2 cellular contexts compared by ENCODE assay signal in the genomic region with DNA sequence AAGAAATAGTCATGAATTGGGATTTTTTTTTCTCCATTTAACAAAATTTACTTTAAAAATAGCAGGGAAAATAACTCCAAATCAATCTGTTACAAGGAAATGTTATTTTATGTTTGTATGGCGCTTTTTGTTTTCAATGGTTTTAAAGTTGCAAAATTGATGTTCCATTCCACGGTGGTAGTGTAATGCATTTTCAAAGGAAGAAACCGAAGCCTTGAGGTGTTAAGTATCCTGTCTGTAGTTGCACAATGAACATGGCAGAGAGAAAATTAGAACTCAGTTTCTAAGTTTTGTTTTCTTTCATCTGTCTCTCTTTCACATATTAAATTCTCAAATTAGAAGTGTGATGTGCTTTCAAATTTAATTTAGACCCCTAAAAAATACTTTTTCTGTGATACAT.
TF ChIP-seq lines count a peak whose summit lies in the region.

No MANE protein-coding gene starts in this region.

TF ChIP-seq in SK-N-SH, 30 proteins besides CTCF, POLR2A, EP300 and RAD21:
- no peak for TF ChIP-seq NRF1 (IDR thresholded peaks at IDR 0.05; ENCODE audit: low read depth, low read length)
- no peak for TF ChIP-seq YY1 (IDR thresholded peaks at IDR 0.05; ENCODE audit: low read depth)
- TF ChIP-seq TAF1 (IDR thresholded peaks at IDR 0.05; ENCODE audit: borderline replicate concordance, low read depth, low read length), result no peak
- no peak for TF ChIP-seq TCF12 (IDR thresholded peaks at IDR 0.05)

TF ChIP-seq in SK-N-SH treated with all-trans-retinoic acid at 6 μM for 48 hours, 23 proteins besides CTCF, POLR2A, EP300 and RAD21 (continued from another document):
- TF ChIP-seq, protein P1, sequence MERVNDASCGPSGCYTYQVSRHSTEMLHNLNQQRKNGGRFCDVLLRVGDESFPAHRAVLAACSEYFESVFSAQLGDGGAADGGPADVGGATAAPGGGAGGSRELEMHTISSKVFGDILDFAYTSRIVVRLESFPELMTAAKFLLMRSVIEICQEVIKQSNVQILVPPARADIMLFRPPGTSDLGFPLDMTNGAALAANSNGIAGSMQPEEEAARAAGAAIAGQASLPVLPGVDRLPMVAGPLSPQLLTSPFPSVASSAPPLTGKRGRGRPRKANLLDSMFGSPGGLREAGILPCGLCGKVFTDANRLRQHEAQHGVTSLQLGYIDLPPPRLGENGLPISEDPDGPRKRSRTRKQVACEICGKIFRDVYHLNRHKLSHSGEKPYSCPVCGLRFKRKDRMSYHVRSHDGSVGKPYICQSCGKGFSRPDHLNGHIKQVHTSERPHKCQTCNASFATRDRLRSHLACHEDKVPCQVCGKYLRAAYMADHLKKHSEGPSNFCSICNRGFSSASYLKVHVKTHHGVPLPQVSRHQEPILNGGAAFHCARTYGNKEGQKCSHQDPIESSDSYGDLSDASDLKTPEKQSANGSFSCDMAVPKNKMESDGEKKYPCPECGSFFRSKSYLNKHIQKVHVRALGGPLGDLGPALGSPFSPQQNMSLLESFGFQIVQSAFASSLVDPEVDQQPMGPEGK (CRISPR knock-in tag; IDR thresholded peaks at IDR 0.05; ENCODE audit: borderline replicate concordance), result no peak
- TF ChIP-seq ZNF70 (CRISPR knock-in tag; IDR thresholded peaks at IDR 0.05), result no peak
- TF ChIP-seq RARB (CRISPR knock-in tag; IDR thresholded peaks at IDR 0.05), result no peak
- TF ChIP-seq TOX (CRISPR knock-in tag; IDR thresholded peaks at IDR 0.05; ENCODE audit: borderline replicate concordance), result no peak
- no peak for TF ChIP-seq SNAI2 (CRISPR knock-in tag; IDR thresholded peaks at IDR 0.05)
- TF ChIP-seq OSR1 (CRISPR knock-in tag; IDR thresholded peaks at IDR 0.05), result no peak
- TF ChIP-seq ZFP3 (CRISPR knock-in tag; IDR thresholded peaks at IDR 0.05), result no peak
- TF ChIP-seq PPARA (CRISPR knock-in tag; IDR thresholded peaks at IDR 0.05; ENCODE audit: borderline replicate concordance), result no peak
- TF ChIP-seq ZNF565 (CRISPR knock-in tag; conservative IDR thresholded peaks at IDR 0.05; ENCODE audit: low read depth), result no peak
- TF ChIP-seq ZNF8 (CRISPR knock-in tag; IDR thresholded peaks at IDR 0.05), result no peak
- no peak for TF ChIP-seq ESRRG (CRISPR knock-in tag; IDR thresholded peaks at IDR 0.05)
- TF ChIP-seq BACH2 (CRISPR knock-in tag; IDR thresholded peaks at IDR 0.05; ENCODE audit: borderline replicate concordance), result no peak
- no peak for TF ChIP-seq ARNTL (CRISPR knock-in tag; IDR thresholded peaks at IDR 0.05; ENCODE audit: borderline replicate concordance, low read depth)
- TF ChIP-seq, protein P2, sequence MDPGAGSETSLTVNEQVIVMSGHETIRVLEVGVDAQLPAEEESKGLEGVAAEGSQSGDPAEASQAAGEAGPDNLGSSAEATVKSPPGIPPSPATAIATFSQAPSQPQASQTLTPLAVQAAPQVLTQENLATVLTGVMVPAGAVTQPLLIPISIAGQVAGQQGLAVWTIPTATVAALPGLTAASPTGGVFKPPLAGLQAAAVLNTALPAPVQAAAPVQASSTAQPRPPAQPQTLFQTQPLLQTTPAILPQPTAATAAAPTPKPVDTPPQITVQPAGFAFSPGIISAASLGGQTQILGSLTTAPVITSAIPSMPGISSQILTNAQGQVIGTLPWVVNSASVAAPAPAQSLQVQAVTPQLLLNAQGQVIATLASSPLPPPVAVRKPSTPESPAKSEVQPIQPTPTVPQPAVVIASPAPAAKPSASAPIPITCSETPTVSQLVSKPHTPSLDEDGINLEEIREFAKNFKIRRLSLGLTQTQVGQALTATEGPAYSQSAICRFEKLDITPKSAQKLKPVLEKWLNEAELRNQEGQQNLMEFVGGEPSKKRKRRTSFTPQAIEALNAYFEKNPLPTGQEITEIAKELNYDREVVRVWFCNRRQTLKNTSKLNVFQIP (CRISPR knock-in tag; IDR thresholded peaks at IDR 0.05; ENCODE audit: borderline replicate concordance, low read depth), result no peak
- no peak for TF ChIP-seq ZFP30 (CRISPR knock-in tag; IDR thresholded peaks at IDR 0.05)
- TF ChIP-seq, protein P3, sequence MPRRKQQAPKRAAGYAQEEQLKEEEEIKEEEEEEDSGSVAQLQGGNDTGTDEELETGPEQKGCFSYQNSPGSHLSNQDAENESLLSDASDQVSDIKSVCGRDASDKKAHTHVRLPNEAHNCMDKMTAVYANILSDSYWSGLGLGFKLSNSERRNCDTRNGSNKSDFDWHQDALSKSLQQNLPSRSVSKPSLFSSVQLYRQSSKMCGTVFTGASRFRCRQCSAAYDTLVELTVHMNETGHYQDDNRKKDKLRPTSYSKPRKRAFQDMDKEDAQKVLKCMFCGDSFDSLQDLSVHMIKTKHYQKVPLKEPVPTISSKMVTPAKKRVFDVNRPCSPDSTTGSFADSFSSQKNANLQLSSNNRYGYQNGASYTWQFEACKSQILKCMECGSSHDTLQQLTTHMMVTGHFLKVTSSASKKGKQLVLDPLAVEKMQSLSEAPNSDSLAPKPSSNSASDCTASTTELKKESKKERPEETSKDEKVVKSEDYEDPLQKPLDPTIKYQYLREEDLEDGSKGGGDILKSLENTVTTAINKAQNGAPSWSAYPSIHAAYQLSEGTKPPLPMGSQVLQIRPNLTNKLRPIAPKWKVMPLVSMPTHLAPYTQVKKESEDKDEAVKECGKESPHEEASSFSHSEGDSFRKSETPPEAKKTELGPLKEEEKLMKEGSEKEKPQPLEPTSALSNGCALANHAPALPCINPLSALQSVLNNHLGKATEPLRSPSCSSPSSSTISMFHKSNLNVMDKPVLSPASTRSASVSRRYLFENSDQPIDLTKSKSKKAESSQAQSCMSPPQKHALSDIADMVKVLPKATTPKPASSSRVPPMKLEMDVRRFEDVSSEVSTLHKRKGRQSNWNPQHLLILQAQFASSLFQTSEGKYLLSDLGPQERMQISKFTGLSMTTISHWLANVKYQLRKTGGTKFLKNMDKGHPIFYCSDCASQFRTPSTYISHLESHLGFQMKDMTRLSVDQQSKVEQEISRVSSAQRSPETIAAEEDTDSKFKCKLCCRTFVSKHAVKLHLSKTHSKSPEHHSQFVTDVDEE (CRISPR knock-in tag; IDR thresholded peaks at IDR 0.05), result no peak
